Comparison of ENCODE assay signal across 29 cellular contexts in the genomic region with DNA sequence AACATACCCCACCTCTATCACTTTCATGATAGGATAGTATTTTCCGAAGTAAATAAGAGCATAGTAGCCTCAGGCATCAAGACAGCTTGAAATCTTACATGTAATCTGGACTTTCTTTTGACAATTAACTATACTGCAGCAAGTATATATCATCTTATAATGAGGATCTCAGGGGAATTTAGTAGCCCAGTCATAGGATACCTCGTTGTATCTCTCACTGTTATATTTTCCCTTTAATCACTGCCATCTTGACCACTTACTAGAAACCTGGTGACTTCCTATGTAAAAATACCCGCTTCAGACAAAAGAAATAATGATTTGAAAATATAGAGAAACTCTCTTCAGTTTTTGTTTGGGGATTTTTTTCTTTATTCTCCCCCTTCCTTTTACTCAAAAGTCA.
"Had no signal": no experiment of that assay in that cellular context is flagged by ENCODE, and none has a peak within 500 bp of the region (broad histone marks: within the 10 kb centered on the region; RNA-seq: fewer than 3 reads in every experiment).

No MANE protein-coding gene starts in this region.

- H3K27ac Mint-ChIP-seq: activated CD4-positive, alpha-beta T cell treated with anti-CD3 and anti-CD28 coated beads, Interleukin-2, amount 10 ng/mL, durations not matched to agents 7 days and 5 days; activated CD8-positive, alpha-beta T cell treated with anti-CD3 and anti-CD28 coated beads for 36 hours; activated naive CD8-positive, alpha-beta T cell; dendritic cell treated with granulocyte-macrophage colony-stimulating factor and Interleukin-4, amounts not matched to agents 40 ng/mL and 50 ng/mL, for 4 days; endodermal cell; WTC11 had no signal

- H3K36me3 Mint-ChIP-seq: WTC11 had no signal

- H3K4me3 ChIP-seq: coronary artery, dorsolateral prefrontal cortex had no signal

- H3K27me3 Mint-ChIP-seq: activated CD4-positive, alpha-beta T cell treated with anti-CD3 and anti-CD28 coated beads, Interleukin-2, amount 10 ng/mL, durations not matched to agents 7 days and 5 days; activated CD8-positive, alpha-beta T cell treated with anti-CD3 and anti-CD28 coated beads for 36 hours; activated naive CD8-positive, alpha-beta T cell; dendritic cell treated with granulocyte-macrophage colony-stimulating factor and Interleukin-4, amounts not matched to agents 40 ng/mL and 50 ng/mL, for 4 days had no signal

- DNase-seq: activated CD4-positive, alpha-beta T cell treated with anti-CD3 and anti-CD28 coated beads for 1 hour; activated CD4-positive, alpha-beta T cell treated with anti-CD3 and anti-CD28 coated beads for 4 hours; activated CD4-positive, alpha-beta T cell treated with anti-CD3 and anti-CD28 coated beads, Interleukin-2, amount 10 ng/mL, durations not matched to agents 7 days and 5 days; activated CD4-positive, alpha-beta T cell treated with anti-CD3 and anti-CD28 coated beads, Interleukin-2, amount 50 U/mL, for 48 hours; activated CD8-positive, alpha-beta memory T cell treated with anti-CD3 and anti-CD28 coated beads for 24 hours; activated CD8-positive, alpha-beta T cell treated with anti-CD3 and anti-CD28 coated beads for 36 hours; activated gamma-delta T cell; activated naive CD4-positive, alpha-beta T cell; activated naive CD4-positive, alpha-beta T cell treated with anti-CD3 and anti-CD28 coated beads, Interleukin-2, amount 50 U/mL, for 16 hours; activated T-cell treated with anti-CD3 and anti-CD28 coated beads, Interleukin-2, amount 50 U/mL, for 48 hours; amniotic stem cell; anterior cingulate cortex; brain microvascular endothelial cell; central memory CD4-positive, alpha-beta T cell; dorsolateral prefrontal cortex; effector memory CD4-positive, alpha-beta T cell; endodermal cell; foreskin fibroblast; head of caudate nucleus; T-helper 2 cell had no signal

- H3K4me1 Mint-ChIP-seq: activated CD4-positive, alpha-beta T cell treated with anti-CD3 and anti-CD28 coated beads, Interleukin-2, amount 10 ng/mL, durations not matched to agents 7 days and 5 days; WTC11 had no signal

- H3K36me3 ChIP-seq: brain microvascular endothelial cell had no signal

- H3K4me3 Mint-ChIP-seq: activated CD4-positive, alpha-beta T cell treated with anti-CD3 and anti-CD28 coated beads, Interleukin-2, amount 10 ng/mL, durations not matched to agents 7 days and 5 days; activated CD8-positive, alpha-beta T cell treated with anti-CD3 and anti-CD28 coated beads for 36 hours; activated naive CD8-positive, alpha-beta T cell; dendritic cell treated with granulocyte-macrophage colony-stimulating factor and Interleukin-4, amounts not matched to agents 40 ng/mL and 50 ng/mL, for 4 days; endodermal cell; WTC11 had no signal

- H3K27ac ChIP-seq: brain microvascular endothelial cell, coronary artery, VCaP had no signal

- FAIRE-seq: astrocyte, bronchial epithelial cell, frontal cortex had no signal

- ATAC-seq: activated CD8-positive, alpha-beta T cell treated with anti-CD3 and anti-CD28 coated beads for 36 hours; esophagus mucosa; WTC11 had no signal

- H3K9me3 Mint-ChIP-seq: activated CD4-positive, alpha-beta T cell treated with anti-CD3 and anti-CD28 coated beads, Interleukin-2, amount 10 ng/mL, durations not matched to agents 7 days and 5 days; activated CD8-positive, alpha-beta T cell treated with anti-CD3 and anti-CD28 coated beads for 36 hours; dendritic cell treated with granulocyte-macrophage colony-stimulating factor and Interleukin-4, amounts not matched to agents 40 ng/mL and 50 ng/mL, for 4 days; endodermal cell had no signal

- H3K27me3 ChIP-seq: brain microvascular endothelial cell, dorsolateral prefrontal cortex had no signal
